In the genomic region with DNA sequence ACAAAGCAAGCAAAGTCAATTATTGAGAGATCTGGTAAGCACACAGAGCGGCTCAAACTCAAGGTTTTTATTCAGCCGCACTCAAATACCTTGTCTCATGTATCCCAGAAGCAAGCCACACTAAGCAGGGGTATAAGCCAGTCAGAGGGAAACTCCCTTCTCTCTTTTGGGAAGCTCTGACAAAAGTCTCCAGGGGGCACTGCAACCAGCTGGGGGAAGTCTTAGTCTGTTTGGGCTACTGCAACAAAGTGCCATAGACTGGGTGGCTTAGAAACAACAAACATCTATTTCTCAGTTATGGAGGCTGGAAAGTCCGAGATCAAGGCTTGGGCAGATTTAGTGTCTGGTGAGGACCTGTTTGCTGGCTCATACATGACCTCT, we compare ENCODE assay signal across 12 cellular contexts.
DNase-seq lines count a peak whose midpoint lies in the region; TF ChIP-seq lines count a peak whose summit lies in the region.
"Had no signal": no experiment of that assay in that cellular context is flagged by ENCODE, and none has a peak within 500 bp of the region (broad histone marks: within the 10 kb centered on the region; RNA-seq: fewer than 3 reads in every experiment).

No MANE protein-coding gene starts in this region.

- intact Hi-C loops in activated naive CD4-positive, alpha-beta T cell treated with anti-CD3 and anti-CD28 coated beads for 36 hours (cut with micrococcal nuclease): loop anchor here (1.0 kb wide), 1 partner anchor 248 kb away; no protein-coding TSS in a partner anchor
- intact Hi-C loops in OCI-LY7 (cut with micrococcal nuclease; ENCODE audit: unreplicated experiment): no loop called here
- intact Hi-C loops in spleen (cut with DNase I; ENCODE audit: low total_unique reads): loop anchor here (10.0 kb wide), 1 partner anchor 250 kb away; the partner anchor contains the start of gene ENC1

- H3K79me2 ChIP-seq in OCI-LY7 (ENCODE audit: insufficient read depth, low read depth, low read length): no peaks in the 10 kb centered on the region

- CTCF ChIA-PET in activated naive CD4-positive, alpha-beta T cell treated with anti-CD3 and anti-CD28 coated beads for 36 hours (lab: Charles Lee): interaction anchor here (0.6 kb wide), 1 partner anchor 368 kb away, joined by 3 read pairs; no protein-coding TSS in a partner anchor
- CTCF ChIA-PET in OCI-LY7 (lab: Charles Lee; ENCODE audit: unreplicated experiment): no interaction called here

- H3K27ac ChIP-seq in OCI-LY7 (ENCODE audit: low read depth, low read length, poor library complexity, severe bottlenecking) (no peak overlapping the region), spleen (no peak overlapping the region)

- H3K4me3 ChIP-seq in OCI-LY7 (ENCODE audit: low read depth, low read length, poor library complexity, severe bottlenecking) (no peak overlapping the region), fibroblast of pulmonary artery (replicated peaks; ENCODE audit: low read depth, low read length) (no peak overlapping the region), retinal pigment epithelial cell (ENCODE audit: low read length) (no peak overlapping the region), spleen (no peak overlapping the region)
- H3K4me3 ChIP-seq: lung had no signal

- H3K9me2 ChIP-seq in OCI-LY7 (ENCODE audit: insufficient read depth, low read length): no peaks in the 10 kb centered on the region

- peaks cover 3% of the 10 kb centered on the region for H3K9me3 Mint-ChIP-seq in activated naive CD4-positive, alpha-beta T cell treated with anti-CD3 and anti-CD28 coated beads for 36 hours
- H3K9me3 Mint-ChIP-seq: activated T-helper 17 cell treated with anti-CD3 and anti-CD28 coated beads, Interleukin-2, amount 50 U/mL, for 72 hours had no signal

- POLR2A ChIA-PET in OCI-LY7 (lab: Charles Lee): interaction anchor here (0.5 to 2.3 kb wide), 4 partner anchors 9 to 247 kb away, joined by 3 to 5 read pairs (median 4); no protein-coding TSS in a partner anchor

- in situ Hi-C loops in ACHN (cut with HindIII; ENCODE audit: low pct_ligation_motif_present, low pct_unique_long_range_greater_than_20kb, low sequenced_read_pairs): no loop called here

- no peak overlapping the region for H3K4me2 ChIP-seq in OCI-LY7 (ENCODE audit: low read length)

- H3K27me3 ChIP-seq in spleen (replicated peaks in 1 of 7): no peaks in the 10 kb centered on the region

- no peaks in the 10 kb centered on the region for H3K27me3 Mint-ChIP-seq in activated naive CD4-positive, alpha-beta T cell treated with anti-CD3 and anti-CD28 coated beads for 36 hours (ENCODE audit: low read depth)

- TF ChIP-seq CTCF in OCI-LY7 (conservative IDR thresholded peaks at IDR 0.05; ENCODE audit: low read length) (peak; percentile 37; the same call in 1 of the 2 replicates), fibroblast of pulmonary artery (IDR thresholded peaks at IDR 0.05; ENCODE audit: low read length, missing control alignments) (peak; percentile 6), retinal pigment epithelial cell (conservative IDR thresholded peaks at IDR 0.05; ENCODE audit: low read depth, low read length) (peak; percentile 30), spleen (IDR thresholded peaks at IDR 0.05 in 8 of 11, conservative IDR thresholded peaks at IDR 0.05 in 3 of 11) (peak in 2 of 11 experiments; percentile 17 to 21)

- no peak overlapping the region for H2AFZ ChIP-seq in OCI-LY7 (ENCODE audit: low read length)

- no peaks in the 10 kb centered on the region for H3K36me3 Mint-ChIP-seq in activated naive CD4-positive, alpha-beta T cell treated with anti-CD3 and anti-CD28 coated beads for 36 hours (ENCODE audit: low read depth)

- H3K4me1 ChIP-seq in OCI-LY7 (ENCODE audit: insufficient read depth, low read length, poor library complexity, severe bottlenecking) (peaks cover 39% of the 10 kb centered on the region), spleen (no peaks in the 10 kb centered on the region)

- WGBS in spleen, 5 donors: 94 to 95% (median 94%) methylated on average over 3 of the region's 3 CpGs

- no peaks in the 10 kb centered on the region for H3K9me3 ChIP-seq in OCI-LY7 (ENCODE audit: low read length)
- peaks cover 0 to 4% (median 0%) of the 10 kb centered on the region in 8 donors for H3K9me3 ChIP-seq in spleen

- DNase-seq in activated naive CD4-positive, alpha-beta T cell treated with anti-CD3 and anti-CD28 coated beads for 36 hours: peak; percentile 10
- DNase-seq in activated naive CD4-positive, alpha-beta T cell treated with anti-CD3 and anti-CD28 coated beads, Interleukin-2, amount 50 U/mL, for 16 hours: no peak
- DNase-seq in OCI-LY7 (ENCODE audit: low spot score) (peak; percentile 17), fibroblast of pulmonary artery (ENCODE audit: low read depth) (no peak), retinal pigment epithelial cell (ENCODE audit: low read depth) (no peak), spleen (no peak), NCI-H2227 (lab: John Stamatoyannopoulos, UW; ENCODE audit: unreplicated experiment) (no peak), ACHN (no peak)
- DNase-seq: activated CD4-positive, CD25-positive, alpha-beta regulatory T cell; NCI-H1105 had no signal

- H3K4me1 Mint-ChIP-seq in activated naive CD4-positive, alpha-beta T cell treated with anti-CD3 and anti-CD28 coated beads for 36 hours (ENCODE audit: low read depth): no peaks in the 10 kb centered on the region
- H3K4me1 Mint-ChIP-seq: activated T-helper 17 cell treated with anti-CD3 and anti-CD28 coated beads, Interleukin-2, amount 50 U/mL, for 72 hours had no signal

- no peaks in the 10 kb centered on the region for H4K20me1 ChIP-seq in OCI-LY7 (ENCODE audit: insufficient read depth, low read length)

- H3K27ac Mint-ChIP-seq in activated naive CD4-positive, alpha-beta T cell treated with anti-CD3 and anti-CD28 coated beads for 36 hours: no peak overlapping the region
- H3K27ac Mint-ChIP-seq: activated T-helper 17 cell treated with anti-CD3 and anti-CD28 coated beads, Interleukin-2, amount 50 U/mL, for 72 hours had no signal

- BruUV-seq in OCI-LY7 (replicated peaks; lab: Mats Ljungman, UMichigan): no TSS peak

- H3K36me3 ChIP-seq in OCI-LY7 (ENCODE audit: insufficient read depth, low read length) (no peaks in the 10 kb centered on the region), spleen (no peaks in the 10 kb centered on the region)

- no peak for TF ChIP-seq POLR2A in spleen (IDR thresholded peaks at IDR 0.05)

- no peak overlapping the region for H3K4me3 Mint-ChIP-seq in activated naive CD4-positive, alpha-beta T cell treated with anti-CD3 and anti-CD28 coated beads for 36 hours
- H3K4me3 Mint-ChIP-seq: activated T-helper 17 cell treated with anti-CD3 and anti-CD28 coated beads, Interleukin-2, amount 50 U/mL, for 72 hours had no signal

Comparison
In these comparisons a context has a peak if more than half of its experiments do, and no peak if none do; other contexts are left out.
1. DNase-seq: peak in activated naive CD4-positive, alpha-beta T cell treated with anti-CD3 and anti-CD28 coated beads for 36 hours (single experiment) and OCI-LY7 (single experiment); none in activated naive CD4-positive, alpha-beta T cell treated with anti-CD3 and anti-CD28 coated beads, Interleukin-2, amount 50 U/mL, for 16 hours (single experiment), fibroblast of pulmonary artery (single experiment), retinal pigment epithelial cell (single experiment), spleen (single experiment), NCI-H2227 (single experiment) and ACHN (single experiment).